ENCODE assay signal across 9 cellular contexts in genomic region chr3:152203677-152204076, GRCh38.
DNase-seq lines count a peak whose midpoint lies in the region; ATAC-seq, FAIRE-seq and TF ChIP-seq lines count a peak whose summit lies in the region.
"Had no signal": no experiment of that assay in that cellular context is flagged by ENCODE, and none has a peak within 500 bp of the region (broad histone marks: within the 10 kb centered on the region; RNA-seq: fewer than 3 reads in every experiment).

No MANE protein-coding gene starts in this region.

- no peak for TF ChIP-seq EP300 in SK-N-SH (IDR thresholded peaks at IDR 0.05; ENCODE audit: borderline replicate concordance in 1 of 2, low read depth in 1 of 2, low read length in 1 of 2)

- H3K4me3 ChIP-seq in SK-N-SH (ENCODE audit: low read depth in 2 of 2, low read length in 1 of 2) (no peak overlapping the region), skin epidermis (peak overlapping the region in 3 of 7 experiments; percentile 2 to 20 (median 8))

- no peaks in the 10 kb centered on the region for H3K9me3 ChIP-seq in SK-N-SH

- no peak for TF ChIP-seq CTCF in SK-N-SH (IDR thresholded peaks at IDR 0.05)

- peaks cover 2 to 15% of the 10 kb centered on the region in 2 experiments; a peak in 3 of 4 replicates for H3K4me1 ChIP-seq in SK-N-SH (ENCODE audit: control insufficient read depth in 1 of 2, insufficient read depth in 2 of 2, low read depth in 1 of 2, low read length in 1 of 2)

- no peak for TF ChIP-seq RAD21 in SK-N-SH (IDR thresholded peaks at IDR 0.05; ENCODE audit: low read length)

- peak overlapping the region; percentile 64 for H2AFZ ChIP-seq in SK-N-SH (ENCODE audit: low read depth)

- no peaks in the 10 kb centered on the region for H3K27me3 ChIP-seq in SK-N-SH (ENCODE audit: insufficient read depth)

- H3K9me2 ChIP-seq in SK-N-SH: no peaks in the 10 kb centered on the region

- H3K79me2 ChIP-seq in SK-N-SH (ENCODE audit: insufficient read depth): no peaks in the 10 kb centered on the region

- H3K4me2 ChIP-seq in SK-N-SH: peak overlapping the region; percentile 32

- H3K36me3 ChIP-seq in SK-N-SH (replicated peaks in 1 of 2; ENCODE audit: control insufficient read depth in 1 of 2, insufficient read depth in 2 of 2, low read length in 1 of 2): no peaks in the 10 kb centered on the region

- DNase-seq in GM18507 (ENCODE audit: extremely low spot score, insufficient read length, low read depth): no peak
- no peak for DNase-seq in SK-N-SH
- peak; percentile 62 for DNase-seq in fibroblast of peridontal ligament (ENCODE audit: extremely low read depth)
- no peak for DNase-seq in foreskin melanocyte
- DNase-seq in COR-L47 (lab: John Stamatoyannopoulos, UW): no peak
- DNase-seq: islet precursor cell had no signal

- no peaks in the 10 kb centered on the region for H4K20me1 ChIP-seq in SK-N-SH (ENCODE audit: insufficient read depth)

- ATAC-seq in GM18867 (IDR thresholded peaks at IDR 0.05; ENCODE audit: unreplicated experiment): no peak

- H3K27ac ChIP-seq in SK-N-SH (ENCODE audit: low read depth in 2 of 2, low read length in 1 of 2) (peak overlapping the region; percentile 17 to 39; a peak in 2 of 4 replicates), skin epidermis (peak overlapping the region in 20 of 21 experiments; percentile 35 to 91 (median 68))

- FAIRE-seq in GM18507 (lab: Jason Lieb, UNC): peak; percentile 76
- FAIRE-seq: bronchial epithelial cell had no signal

- POLR2A ChIA-PET in SK-N-SH (lab: Yijun Ruan, JAX): no interaction called here

- 75% methylated on average over 1 of the region's 1 CpG for WGBS in SK-N-SH (ENCODE audit: low lambda C conversion rate)

- H3F3A ChIP-seq in SK-N-SH (replicated peaks; ENCODE audit: insufficient read depth): no peaks in the 10 kb centered on the region

- CTCF ChIA-PET in SK-N-SH (lab: Yijun Ruan, JAX): interaction anchor here (1.2 to 1.3 kb wide), 2 partner anchors 14 to 263 kb away, joined by 3 to 4 read pairs; no protein-coding TSS in a partner anchor

- H3K9ac ChIP-seq in SK-N-SH: peak overlapping the region; percentile 19; the same call in 1 of the 2 replicates

TF ChIP-seq in SK-N-SH, 30 proteins besides CTCF, POLR2A, EP300 and RAD21:
- TF ChIP-seq POLR2AphosphoS5 (IDR thresholded peaks at IDR 0.05; ENCODE audit: low read depth, low read length) (no peak), TEAD4 (IDR thresholded peaks at IDR 0.05; ENCODE audit: borderline replicate concordance, insufficient read depth) (no peak), CHD2 (IDR thresholded peaks at IDR 0.05; ENCODE audit: low read length, partially characterized antibody) (no peak), YY1 (IDR thresholded peaks at IDR 0.05; ENCODE audit: low read depth) (no peak), MXI1 (IDR thresholded peaks at IDR 0.05; ENCODE audit: low read depth, low read length) (no peak), TCF12 (IDR thresholded peaks at IDR 0.05) (no peak), GATA2 (CRISPR knock-in tag; IDR thresholded peaks at IDR 0.05) (no peak), RFX5 (IDR thresholded peaks at IDR 0.05; ENCODE audit: low read length) (no peak), USF2 (IDR thresholded peaks at IDR 0.05; ENCODE audit: borderline replicate concordance, low read depth, low read length) (no peak), MEF2A (IDR thresholded peaks at IDR 0.05; ENCODE audit: borderline replicate concordance, low read depth) (no peak), GABPA (IDR thresholded peaks at IDR 0.05; ENCODE audit: low read depth) (no peak)
